Comparison of ENCODE assay signal across 12 cellular contexts in genomic region chr5:125486634-125487033, GRCh38.
DNase-seq lines count a peak whose midpoint lies in the region; ATAC-seq, FAIRE-seq and TF ChIP-seq lines count a peak whose summit lies in the region.
"Had no signal": no experiment of that assay in that cellular context is flagged by ENCODE, and none has a peak within 500 bp of the region (broad histone marks: within the 10 kb centered on the region; RNA-seq: fewer than 3 reads in every experiment).

No MANE protein-coding gene starts in this region.

- H3K4me3 Mint-ChIP-seq in brain, result peak overlapping the region in 1 of 5 experiments; percentile 22
- H3K4me3 Mint-ChIP-seq: WTC11 had no signal

- no peak for TF ChIP-seq CTCF in brain (conservative IDR thresholded peaks at IDR 0.05)
- TF ChIP-seq CTCF in gastroesophageal sphincter (IDR thresholded peaks at IDR 0.05), result no peak
- TF ChIP-seq CTCF in thoracic aorta (IDR thresholded peaks at IDR 0.05), result no peak
- no peak for TF ChIP-seq CTCF in pancreas (IDR thresholded peaks at IDR 0.05)

- WGBS in gastroesophageal sphincter (ENCODE audit: low coverage in 1 of 2), 2 donors, result 82 to 83% methylated on average over 2 of the region's 2 CpGs
- 92 to 96% methylated on average over 2 of the region's 2 CpGs for WGBS in pancreas, 2 donors

- TF ChIP-seq POLR2A in gastroesophageal sphincter (IDR thresholded peaks at IDR 0.05), result no peak

- no peaks in the 10 kb centered on the region for H3K36me3 Mint-ChIP-seq in brain

- H3K27me3 ChIP-seq in gastroesophageal sphincter (no peaks in the 10 kb centered on the region), thoracic aorta (replicated peaks; ENCODE audit: insufficient read depth) (no peaks in the 10 kb centered on the region), pancreas (no peaks in the 10 kb centered on the region)

- H3K4me1 Mint-ChIP-seq in brain, result peaks cover 66% of the 10 kb centered on the region

- H3K4me1 ChIP-seq in gastroesophageal sphincter, result peaks cover 18 to 48% (median 19%) of the 10 kb centered on the region in 3 donors
- peaks cover 7 to 23% of the 10 kb centered on the region in 2 donors for H3K4me1 ChIP-seq in thoracic aorta (ENCODE audit: control insufficient read depth in 1 of 2, low read depth in 2 of 2)
- peaks cover 0 to 4% (median 0%) of the 10 kb centered on the region in 3 donors for H3K4me1 ChIP-seq in pancreas

- H3K9me3 Mint-ChIP-seq in brain, result peaks cover 0 to 8% (median 6%) of the 10 kb centered on the region in 5 experiments

- H3K36me3 ChIP-seq in gastroesophageal sphincter, result no peaks in the 10 kb centered on the region
- H3K36me3 ChIP-seq in thoracic aorta, result no peaks in the 10 kb centered on the region
- no peaks in the 10 kb centered on the region for H3K36me3 ChIP-seq in pancreas

- H3K9me3 ChIP-seq in gastroesophageal sphincter, result no peaks in the 10 kb centered on the region
- no peaks in the 10 kb centered on the region for H3K9me3 ChIP-seq in thoracic aorta
- no peaks in the 10 kb centered on the region for H3K9me3 ChIP-seq in pancreas
- H3K9me3 ChIP-seq: mucosa of descending colon had no signal

- peak overlapping the region in 3 of 5 experiments; percentile 52 to 69 (median 59) for H3K27ac Mint-ChIP-seq in brain

- no peak for FAIRE-seq in pancreas (lab: Jason Lieb, UNC)

- ATAC-seq in gastroesophageal sphincter (no peak), thoracic aorta (ENCODE audit: insufficient number of reproducible peaks, low FRiP score, low read depth) (no peak), GM18861 (IDR thresholded peaks at IDR 0.05; ENCODE audit: unreplicated experiment) (no peak), pancreas (no peak)
- ATAC-seq: mucosa of descending colon, WTC11 had no signal

- intact Hi-C loops in pancreas (cut with DNase I), result no loop called here

- DNase-seq in HS-5 (ENCODE audit: low read depth), result peak; percentile 54
- DNase-seq in thoracic aorta (ENCODE audit: low spot score), result no peak
- DNase-seq in NCI-H2171 treated with DMSO at 0.1 percent for 48 hours (lab: John Stamatoyannopoulos, UW), result no peak
- DNase-seq in stimulated activated naive CD4-positive, alpha-beta T cell (lab: John Stamatoyannopoulos, UW), result no peak
- no peak for DNase-seq in pancreas
- DNase-seq: DMS153, mucosa of descending colon, NCI-H510A had no signal

- H3K27ac ChIP-seq in gastroesophageal sphincter (peak overlapping the region in 3 of 4 donors; percentile 86 to 97 (median 87)), thoracic aorta (peak overlapping the region; percentile 78 to 84), pancreas (no peak overlapping the region)

- TF ChIP-seq EP300 in gastroesophageal sphincter (IDR thresholded peaks at IDR 0.05), result no peak

- H3K27me3 Mint-ChIP-seq in brain, result peaks cover 3% of the 10 kb centered on the region

- H3K4me3 ChIP-seq in gastroesophageal sphincter, result no peak overlapping the region
- no peak overlapping the region for H3K4me3 ChIP-seq in thoracic aorta
- no peak overlapping the region for H3K4me3 ChIP-seq in pancreas
- H3K4me3 ChIP-seq: mucosa of descending colon had no signal

Comparison
In these comparisons a context has a peak if more than half of its experiments do, and no peak if none do; other contexts are left out.
1. H3K27ac ChIP-seq: peak in gastroesophageal sphincter (3 of 4) and thoracic aorta (2 of 2); none in pancreas (0 of 4).